In genomic region chr1:211328866-211329265, GRCh38 we compare ENCODE assay signal across 11 cellular contexts. TPM values are rescaled to one million over a fixed set of nuclear protein-coding genes. Genes with fewer than 3 reads are reported as not detected.
A peak's percentile ranks its signal among the peaks of the same experiment; 100 is the strongest.
DNase-seq lines count a peak whose midpoint lies in the region; ATAC-seq, FAIRE-seq and TF ChIP-seq lines count a peak whose summit lies in the region.
"Had no signal": no experiment of that assay in that cellular context is flagged by ENCODE, and none has a peak within 500 bp of the region (broad histone marks: within the 10 kb centered on the region; RNA-seq: fewer than 3 reads in every experiment).

No MANE protein-coding gene starts in this region.

- H3K27ac ChIP-seq in pancreas (peak overlapping the region in 3 of 4 donors; percentile 79 to 93 (median 84)), left ventricle myocardium inferior (replicated peaks) (no peak overlapping the region)
- H3K27ac ChIP-seq: A549 had no signal

- peaks cover 20 to 51% (median 23%) of the 10 kb centered on the region in 3 donors for H3K4me1 ChIP-seq in pancreas
- peaks cover 34% of the 10 kb centered on the region for H3K4me1 ChIP-seq in left ventricle myocardium inferior

- H3K9me3 ChIP-seq in pancreas (no peaks in the 10 kb centered on the region), left ventricle myocardium inferior (replicated peaks) (no peaks in the 10 kb centered on the region)
- H3K9me3 ChIP-seq: A549 had no signal

- intact Hi-C loops in pancreas (cut with DNase I) = loop anchor here in 1 of 3 donors (10.0 kb wide), 1 partner anchor 146 kb away; no protein-coding TSS in a partner anchor
- intact Hi-C loops in left ventricle myocardium inferior (cut with micrococcal nuclease) = no loop called here

- H3K9me3 Mint-ChIP-seq in T-helper 1 cell treated with Interleukin-12 subunit alpha and Interleukin-12 subunit beta and Interleukin-4 antibody, amounts not matched to agents 30 μg/mL and 1 μg/mL, for 36 hours = no peaks in the 10 kb centered on the region
- H3K9me3 Mint-ChIP-seq in central memory CD8-positive, alpha-beta T cell = no peaks in the 10 kb centered on the region

- no peaks in the 10 kb centered on the region for H3K36me3 ChIP-seq in pancreas
- no peaks in the 10 kb centered on the region for H3K36me3 ChIP-seq in left ventricle myocardium inferior

- no peak for ATAC-seq in central memory CD8-positive, alpha-beta T cell (replicated peaks; ENCODE audit: extremely low read depth, poor library complexity, severe bottlenecking)
- ATAC-seq in pancreas (no peak), GM19467 (IDR thresholded peaks at IDR 0.05; ENCODE audit: unreplicated experiment) (no peak)
- ATAC-seq: A549 had no signal

- FAIRE-seq in pancreas (lab: Jason Lieb, UNC) = no peak
- FAIRE-seq: A549 had no signal

- peak overlapping the region; percentile 66 for H3K27ac Mint-ChIP-seq in T-helper 1 cell treated with Interleukin-12 subunit alpha and Interleukin-12 subunit beta and Interleukin-4 antibody, amounts not matched to agents 30 μg/mL and 1 μg/mL, for 36 hours
- peak overlapping the region; percentile 95 for H3K27ac Mint-ChIP-seq in central memory CD8-positive, alpha-beta T cell (ENCODE audit: low read depth)

- peaks cover 66% of the 10 kb centered on the region for H3K4me1 Mint-ChIP-seq in T-helper 1 cell treated with Interleukin-12 subunit alpha and Interleukin-12 subunit beta and Interleukin-4 antibody, amounts not matched to agents 30 μg/mL and 1 μg/mL, for 36 hours (ENCODE audit: low read depth)
- H3K4me1 Mint-ChIP-seq in central memory CD8-positive, alpha-beta T cell = peaks cover 74% of the 10 kb centered on the region

- peak overlapping the region in 3 of 4 donors; percentile 59 to 85 (median 67) for H3K4me3 ChIP-seq in pancreas
- H3K4me3 ChIP-seq in left ventricle myocardium inferior = no peak overlapping the region
- H3K4me3 ChIP-seq: A549 had no signal

- TF ChIP-seq CTCF in pancreas (IDR thresholded peaks at IDR 0.05) (no peak), left ventricle myocardium inferior (IDR thresholded peaks at IDR 0.05; ENCODE audit: borderline replicate concordance) (no peak)

- H3K27me3 ChIP-seq in pancreas (no peaks in the 10 kb centered on the region), left ventricle myocardium inferior (ENCODE audit: low read depth) (no peaks in the 10 kb centered on the region)

- H3K27me3 Mint-ChIP-seq in T-helper 1 cell treated with Interleukin-12 subunit alpha and Interleukin-12 subunit beta and Interleukin-4 antibody, amounts not matched to agents 30 μg/mL and 1 μg/mL, for 36 hours (ENCODE audit: low read depth) = no peaks in the 10 kb centered on the region
- H3K27me3 Mint-ChIP-seq in central memory CD8-positive, alpha-beta T cell = no peaks in the 10 kb centered on the region

- DNase-seq in T-helper 1 cell = no peak
- peak; percentile 88 for DNase-seq in NCI-H446 treated with DMSO at 0.1 percent for 48 hours (lab: John Stamatoyannopoulos, UW)
- DNase-seq in central memory CD8-positive, alpha-beta T cell (ENCODE audit: low spot score in 2 of 2) = no peak
- peak in 1 of 6 donors; percentile 21 for DNase-seq in pancreas
- DNase-seq in inferior parietal cortex (ENCODE audit: extremely low spot score) = no peak
- DNase-seq in left ventricle myocardium inferior = no peak
- DNase-seq: activated CD4-positive, alpha-beta T cell treated with anti-CD3 and anti-CD28 coated beads for 48 hours; NCI-H1930 had no signal

- WGBS in pancreas, 2 donors = 45 to 47% methylated on average over 4 of the region's 4 CpGs

- H3K4me3 Mint-ChIP-seq in T-helper 1 cell treated with Interleukin-12 subunit alpha and Interleukin-12 subunit beta and Interleukin-4 antibody, amounts not matched to agents 30 μg/mL and 1 μg/mL, for 36 hours = peak overlapping the region; percentile 93
- peak overlapping the region; percentile 88 for H3K4me3 Mint-ChIP-seq in central memory CD8-positive, alpha-beta T cell

- peaks cover 21% of the 10 kb centered on the region for H3K36me3 Mint-ChIP-seq in T-helper 1 cell treated with Interleukin-12 subunit alpha and Interleukin-12 subunit beta and Interleukin-4 antibody, amounts not matched to agents 30 μg/mL and 1 μg/mL, for 36 hours (ENCODE audit: low read depth)
- H3K36me3 Mint-ChIP-seq in central memory CD8-positive, alpha-beta T cell (ENCODE audit: insufficient read depth) = peaks cover 17% of the 10 kb centered on the region

RNA-seq across cellular contexts. Expression of gene TRAF5, which starts 2.2 kb away (rescaled TPM):
- total RNA-seq in pancreas (10 to 100 TPM; 14.5 to 26.1 (median 21.3) TPM), left ventricle myocardium inferior (1.5 TPM)
- 10 to 100 TPM; 23.8 to 26.6 TPM for polyA plus RNA-seq in pancreas
